In the genomic region with DNA sequence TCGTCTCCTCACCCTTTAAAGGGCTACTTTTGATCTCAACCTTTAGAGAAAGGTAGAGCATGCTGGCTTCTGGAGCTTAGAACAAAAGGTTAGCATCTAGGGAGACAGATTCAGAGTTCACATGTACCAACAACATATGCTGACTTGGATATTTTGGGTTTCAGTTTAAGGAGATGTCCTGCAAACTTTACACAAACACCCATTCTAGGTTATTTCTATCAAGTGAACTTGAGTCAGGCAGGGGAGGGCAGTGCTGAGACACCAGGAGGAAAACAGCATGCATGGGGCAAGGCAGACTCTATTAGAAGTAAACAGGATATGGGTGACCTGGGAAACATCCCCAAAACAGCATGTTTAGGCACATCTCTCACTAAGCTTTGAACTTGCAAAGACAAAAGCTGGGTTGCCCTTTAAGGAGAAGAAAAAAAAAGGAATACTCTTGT, we compare ENCODE assay signal across 9 cellular contexts. TPM values are rescaled to one million over a fixed set of nuclear protein-coding genes. Genes with fewer than 3 reads are reported as not detected.
DNase-seq lines count a peak whose midpoint lies in the region; ATAC-seq lines count a peak whose summit lies in the region.
"Had no signal": no experiment of that assay in that cellular context is flagged by ENCODE, and none has a peak within 500 bp of the region (broad histone marks: within the 10 kb centered on the region; RNA-seq: fewer than 3 reads in every experiment).

No MANE protein-coding gene starts in this region.

- H3K4me1 Mint-ChIP-seq in activated T-helper 2 cell treated with anti-CD3 and anti-CD28 coated beads, Interferon-gamma antibody, Interleukin-2, Interleukin-4, amounts not matched to agents 10 μg/mL and 5 μg/mL and 100 μg/mL, durations not matched to agents 14 hours and 24 hours and 36 hours (ENCODE audit: low read depth) = peaks cover 14% of the 10 kb centered on the region
- H3K4me1 Mint-ChIP-seq in stimulated activated memory B cell treated with anti-CD40 and anti-IgM and Interleukin-4, amounts not matched to agents 10 μg/mL and 1 μg/mL and 100 μg/mL, for 72 hours = peaks cover 6% of the 10 kb centered on the region

- peak overlapping the region; percentile 78 for H3K27ac Mint-ChIP-seq in activated T-helper 2 cell treated with anti-CD3 and anti-CD28 coated beads, Interferon-gamma antibody, Interleukin-2, Interleukin-4, amounts not matched to agents 10 μg/mL and 5 μg/mL and 100 μg/mL, durations not matched to agents 14 hours and 24 hours and 36 hours
- no peak overlapping the region for H3K27ac Mint-ChIP-seq in stimulated activated memory B cell treated with anti-CD40 and anti-IgM and Interleukin-4, amounts not matched to agents 10 μg/mL and 1 μg/mL and 100 μg/mL, for 72 hours

- peak overlapping the region; percentile 38 for H3K4me3 Mint-ChIP-seq in activated T-helper 2 cell treated with anti-CD3 and anti-CD28 coated beads, Interferon-gamma antibody, Interleukin-2, Interleukin-4, amounts not matched to agents 10 μg/mL and 5 μg/mL and 100 μg/mL, durations not matched to agents 14 hours and 24 hours and 36 hours (ENCODE audit: low read depth)
- H3K4me3 Mint-ChIP-seq in stimulated activated memory B cell treated with anti-CD40 and anti-IgM and Interleukin-4, amounts not matched to agents 10 μg/mL and 1 μg/mL and 100 μg/mL, for 72 hours = no peak overlapping the region

- no peak for ATAC-seq in stimulated activated memory B cell treated with anti-CD40 and anti-IgM and Interleukin-4, amounts not matched to agents 10 μg/mL and 1 μg/mL and 100 μg/mL, for 72 hours

- DNase-seq in DMS 273 treated with DMSO at 0.1 percent for 48 hours (lab: John Stamatoyannopoulos, UW) (peak; percentile 17), HT-29 (ENCODE audit: low spot score) (peak; percentile 41), islet precursor cell (peak; percentile 60), NCI-H345 treated with DMSO at 0.1 percent for 48 hours (lab: John Stamatoyannopoulos, UW; ENCODE audit: unreplicated experiment) (no peak), NCI-H2227 (lab: John Stamatoyannopoulos, UW; ENCODE audit: unreplicated experiment) (no peak)
- no peak for DNase-seq in activated T-helper 2 cell treated with anti-CD3 and anti-CD28 coated beads, Interferon-gamma antibody, Interleukin-2, Interleukin-4, amounts not matched to agents 10 μg/mL and 5 μg/mL and 100 μg/mL, durations not matched to agents 14 hours and 24 hours and 36 hours (ENCODE audit: low spot score)
- no peak for DNase-seq in activated CD4-positive, CD25-positive, alpha-beta regulatory T cell treated with anti-CD3 and anti-CD28 coated beads, Interleukin-2, amount 50 U/mL, for 72 hours
- DNase-seq: T1000 had no signal

- no peaks in the 10 kb centered on the region for H3K27me3 Mint-ChIP-seq in activated T-helper 2 cell treated with anti-CD3 and anti-CD28 coated beads, Interferon-gamma antibody, Interleukin-2, Interleukin-4, amounts not matched to agents 10 μg/mL and 5 μg/mL and 100 μg/mL, durations not matched to agents 14 hours and 24 hours and 36 hours (ENCODE audit: low read depth)
- no peaks in the 10 kb centered on the region for H3K27me3 Mint-ChIP-seq in stimulated activated memory B cell treated with anti-CD40 and anti-IgM and Interleukin-4, amounts not matched to agents 10 μg/mL and 1 μg/mL and 100 μg/mL, for 72 hours

- no peaks in the 10 kb centered on the region for H3K36me3 Mint-ChIP-seq in activated T-helper 2 cell treated with anti-CD3 and anti-CD28 coated beads, Interferon-gamma antibody, Interleukin-2, Interleukin-4, amounts not matched to agents 10 μg/mL and 5 μg/mL and 100 μg/mL, durations not matched to agents 14 hours and 24 hours and 36 hours (ENCODE audit: low read depth)
- no peaks in the 10 kb centered on the region for H3K36me3 Mint-ChIP-seq in stimulated activated memory B cell treated with anti-CD40 and anti-IgM and Interleukin-4, amounts not matched to agents 10 μg/mL and 1 μg/mL and 100 μg/mL, for 72 hours

- no peaks in the 10 kb centered on the region for H3K9me3 Mint-ChIP-seq in activated T-helper 2 cell treated with anti-CD3 and anti-CD28 coated beads, Interferon-gamma antibody, Interleukin-2, Interleukin-4, amounts not matched to agents 10 μg/mL and 5 μg/mL and 100 μg/mL, durations not matched to agents 14 hours and 24 hours and 36 hours
- no peaks in the 10 kb centered on the region for H3K9me3 Mint-ChIP-seq in stimulated activated memory B cell treated with anti-CD40 and anti-IgM and Interleukin-4, amounts not matched to agents 10 μg/mL and 1 μg/mL and 100 μg/mL, for 72 hours

- intact Hi-C loops in activated T-helper 2 cell treated with anti-CD3 and anti-CD28 coated beads, Interferon-gamma antibody, Interleukin-2, Interleukin-4, amounts not matched to agents 10 μg/mL and 5 μg/mL and 100 μg/mL, durations not matched to agents 14 hours and 24 hours and 36 hours (cut with micrococcal nuclease) = loop anchor here (2.0 kb wide), 1 partner anchor 44 kb away; the partner anchor contains the start of gene ARL4A

RNA-seq across cellular contexts. Expression of gene ARL4A, which starts 43.8 kb away (rescaled TPM):
- 24.2 and 26.8 TPM in 2 replicates for total RNA-seq in HT-29 (2014; rRNA removed; shearing (Covaris generic))
- 13.8 and 14.8 TPM in 2 replicates for total RNA-seq in activated T-helper 2 cell treated with anti-CD3 and anti-CD28 coated beads, Interferon-gamma antibody, Interleukin-2, Interleukin-4, amounts not matched to agents 10 μg/mL and 5 μg/mL and 100 μg/mL, durations not matched to agents 14 hours and 24 hours and 36 hours

Comparison
In these comparisons a context has a peak if more than half of its experiments do, and no peak if none do; other contexts are left out.
1. DNase-seq: peak in DMS 273 treated with DMSO at 0.1 percent for 48 hours (single experiment), HT-29 (single experiment) and islet precursor cell (single experiment); none in activated T-helper 2 cell treated with anti-CD3 and anti-CD28 coated beads, Interferon-gamma antibody, Interleukin-2, Interleukin-4, amounts not matched to agents 10 μg/mL and 5 μg/mL and 100 μg/mL, durations not matched to agents 14 hours and 24 hours and 36 hours (single experiment), NCI-H345 treated with DMSO at 0.1 percent for 48 hours (single experiment), NCI-H2227 (single experiment) and activated CD4-positive, CD25-positive, alpha-beta regulatory T cell treated with anti-CD3 and anti-CD28 coated beads, Interleukin-2, amount 50 U/mL, for 72 hours (single experiment).